Comparison of ENCODE assay signal across 26 cellular contexts in genomic region chr9:135780086-135780485, GRCh38.
"Had no signal": no experiment of that assay in that cellular context is flagged by ENCODE, and none has a peak within 500 bp of the region (broad histone marks: within the 10 kb centered on the region; RNA-seq: fewer than 3 reads in every experiment).

No MANE protein-coding gene starts in this region.

- DNase-seq: colonic mucosa; cortex of kidney; dermis blood vessel endothelial cell; effector CD4-positive, alpha-beta T cell; effector memory CD4-positive, alpha-beta T cell; foreskin keratinocyte; heart left ventricle; hypothalamus; immature natural killer cell; islet precursor cell; kidney; kidney glomerular epithelial cell; left colon; left lung; left ventricle myocardium superior; lower lobe of right lung; mesenchymal stem cell; mucosa of descending colon; naive B cell had no signal

- H3K36me3 Mint-ChIP-seq: immature natural killer cell, mesothelial cell of epicardium, naive B cell had no signal

- ATAC-seq: foreskin keratinocyte, gastroesophageal sphincter, heart left ventricle, left colon, left lung, left ventricle myocardium superior, lower lobe of right lung, mucosa of descending colon had no signal

- H3K4me3 ChIP-seq: colonic mucosa, dorsolateral prefrontal cortex, esophagus muscularis mucosa, gastroesophageal sphincter, heart left ventricle, hepatocyte, left lung, lower lobe of right lung, mucosa of descending colon had no signal

- H3K4me3 Mint-ChIP-seq: mesothelial cell of epicardium had no signal

- H3K79me2 ChIP-seq: hepatocyte had no signal

- H3K4me2 ChIP-seq: hepatocyte had no signal

- FAIRE-seq: endothelial cell of umbilical vein, frontal cortex, kidney had no signal

- H3K36me3 ChIP-seq: colonic mucosa, esophagus muscularis mucosa, gastroesophageal sphincter, heart left ventricle, left lung, lower lobe of right lung had no signal

- H3K4me1 ChIP-seq: colonic mucosa, esophagus muscularis mucosa, foreskin keratinocyte, gastroesophageal sphincter, heart left ventricle, left lung, lower lobe of right lung had no signal

- H3K27me3 ChIP-seq: colonic mucosa, dorsolateral prefrontal cortex, foreskin keratinocyte, heart left ventricle, hepatocyte had no signal

- H3K4me1 Mint-ChIP-seq: mesothelial cell of epicardium, naive B cell had no signal

- H3K9me3 Mint-ChIP-seq: immature natural killer cell, mesothelial cell of epicardium, naive B cell had no signal

- H3K9me3 ChIP-seq: colonic mucosa, esophagus muscularis mucosa, gastroesophageal sphincter, heart left ventricle, left lung, lower lobe of right lung, mucosa of descending colon had no signal

- H3K27ac Mint-ChIP-seq: immature natural killer cell, mesothelial cell of epicardium, naive B cell had no signal

- H3K27ac ChIP-seq: colonic mucosa, esophagus muscularis mucosa, foreskin keratinocyte, gastroesophageal sphincter, heart left ventricle, hepatocyte, left lung, lower lobe of right lung had no signal

- H2AFZ ChIP-seq: hepatocyte had no signal
